ENCODE assay signal across 17 cellular contexts in genomic region chr1:235299514-235299858, GRCh38. TPM values are rescaled to one million over a fixed set of nuclear protein-coding genes. Genes with fewer than 3 reads are reported as not detected.
DNase-seq lines count a peak whose midpoint lies in the region; TF ChIP-seq lines count a peak whose summit lies in the region.
"Had no signal": no experiment of that assay in that cellular context is flagged by ENCODE, and none has a peak within 500 bp of the region (broad histone marks: within the 10 kb centered on the region; RNA-seq: fewer than 3 reads in every experiment).

No MANE protein-coding gene starts in this region.

- H3K4me3 ChIP-seq in SJSA1 (no peak overlapping the region), endodermal cell (ENCODE audit: low read length) (no peak overlapping the region), prostate gland (no peak overlapping the region)
- H3K4me3 ChIP-seq: skin epidermis, testis had no signal

- H3K9me3 ChIP-seq in SJSA1 (replicated peaks) (no peaks in the 10 kb centered on the region), endodermal cell (ENCODE audit: control insufficient read depth, low read length) (peaks cover 13% of the 10 kb centered on the region), prostate gland (no peaks in the 10 kb centered on the region)
- H3K9me3 ChIP-seq: SK-N-SH, testis had no signal

- H3K9ac ChIP-seq in endodermal cell (ENCODE audit: extremely low read depth, low read length, poor library complexity, severe bottlenecking), result no peak overlapping the region
- H3K9ac ChIP-seq: SK-N-SH had no signal

- H3K4me3 Mint-ChIP-seq in activated naive CD4-positive, alpha-beta T cell treated with anti-CD3 and anti-CD28 coated beads, Interleukin-2, amount 10 ng/mL, durations not matched to agents 7 days and 5 days, result no peak overlapping the region
- H3K4me3 Mint-ChIP-seq in endodermal cell (no peak overlapping the region), type B pancreatic cell (no peak overlapping the region)
- H3K4me3 Mint-ChIP-seq: neural crest cell had no signal

- TF ChIP-seq POLR2A in prostate gland (IDR thresholded peaks at IDR 0.05), result no peak

- H3K27ac ChIP-seq in SJSA1 (peak overlapping the region; percentile 21; the same call in 1 of the 2 replicates), endodermal cell (ENCODE audit: low read depth, low read length) (peak overlapping the region; percentile 38), prostate gland (no peak overlapping the region)
- H3K27ac ChIP-seq: skin epidermis, testis had no signal

- CTCF ChIA-PET in activated naive CD4-positive, alpha-beta T cell treated with anti-CD3 and anti-CD28 coated beads, Interleukin-2, amount 10 ng/mL, durations not matched to agents 7 days and 5 days (lab: Charles Lee), result no interaction called here

- H3K4me1 ChIP-seq in SJSA1 (replicated peaks) (peaks cover 36% of the 10 kb centered on the region), endodermal cell (ENCODE audit: control insufficient read depth, insufficient read depth, low read length) (no peaks in the 10 kb centered on the region), prostate gland (replicated peaks) (peaks cover 12% of the 10 kb centered on the region)

- H3K36me3 ChIP-seq in SJSA1, result no peaks in the 10 kb centered on the region
- peaks cover 20% of the 10 kb centered on the region for H3K36me3 ChIP-seq in endodermal cell (ENCODE audit: control insufficient read depth, insufficient read depth, low read length)
- no peaks in the 10 kb centered on the region for H3K36me3 ChIP-seq in prostate gland

- H3K27me3 Mint-ChIP-seq in activated naive CD4-positive, alpha-beta T cell treated with anti-CD3 and anti-CD28 coated beads, Interleukin-2, amount 10 ng/mL, durations not matched to agents 7 days and 5 days, result no peaks in the 10 kb centered on the region
- H3K27me3 Mint-ChIP-seq in endodermal cell (ENCODE audit: insufficient read depth), result no peaks in the 10 kb centered on the region
- H3K27me3 Mint-ChIP-seq in type B pancreatic cell, result no peaks in the 10 kb centered on the region

- H3K9me3 Mint-ChIP-seq in activated naive CD4-positive, alpha-beta T cell treated with anti-CD3 and anti-CD28 coated beads, Interleukin-2, amount 10 ng/mL, durations not matched to agents 7 days and 5 days, result peaks cover 10% of the 10 kb centered on the region
- H3K9me3 Mint-ChIP-seq in endodermal cell (peaks cover 15% of the 10 kb centered on the region), type B pancreatic cell (peaks cover 5% of the 10 kb centered on the region)

- DNase-seq in activated naive CD4-positive, alpha-beta T cell treated with anti-CD3 and anti-CD28 coated beads, Interleukin-2, amount 10 ng/mL, durations not matched to agents 7 days and 5 days, result no peak
- no peak for DNase-seq in activated naive CD4-positive, alpha-beta T cell treated with Interleukin-2 at 50 U/mL for 16 hours
- DNase-seq in SJSA1 (ENCODE audit: low read depth in 1 of 2, low spot score in 2 of 2) (no peak), endodermal cell (no peak), type B pancreatic cell (ENCODE audit: extremely low spot score, unreplicated experiment) (no peak), prostate gland (ENCODE audit: low spot score) (no peak)
- DNase-seq in stimulated activated CD4-positive, alpha-beta T cell treated with anti-CD3 and anti-CD28 coated beads, Interleukin-12 subunit alpha, Interleukin-12 subunit beta, amount 100 ng/mL, for 4 hours, result no peak
- no peak for DNase-seq in activated CD8-positive, alpha-beta memory T cell treated with anti-CD3 and anti-CD28 coated beads, Interleukin-2, amount 50 U/mL, for 48 hours
- DNase-seq: activated CD4-positive, alpha-beta T cell treated with anti-CD3 and anti-CD28 coated beads for 48 hours; anterior cingulate cortex; central memory CD4-positive, alpha-beta T cell; left colon; NK-92 treated with Interleukin-12 subunit alpha and Interleukin-12 subunit beta, amount 100 ng/mL, for 24 hours; SK-N-SH; testis had no signal

- TF ChIP-seq CTCF in endodermal cell (conservative IDR thresholded peaks at IDR 0.05) (no peak), type B pancreatic cell (conservative IDR thresholded peaks at IDR 0.05) (no peak), prostate gland (IDR thresholded peaks at IDR 0.05) (no peak)

- WGBS in endodermal cell (ENCODE audit: insufficient coverage in 1 of 2, insufficient read length in 1 of 2), 2 experiments, result 93% methylated on average over 2 of the region's 2 CpGs; no CpG with 5 or more reads in 1 of the 2 experiments
- 41% methylated on average over 2 of the region's 2 CpGs for WGBS in prostate gland

- intact Hi-C loops in prostate gland (cut with DNase I), result no loop called here

- peak overlapping the region; percentile 68 for H3K27ac Mint-ChIP-seq in activated naive CD4-positive, alpha-beta T cell treated with anti-CD3 and anti-CD28 coated beads, Interleukin-2, amount 10 ng/mL, durations not matched to agents 7 days and 5 days
- H3K27ac Mint-ChIP-seq in endodermal cell (peak overlapping the region; percentile 52), type B pancreatic cell (peak overlapping the region; percentile 41)

- H3K4me1 Mint-ChIP-seq in activated naive CD4-positive, alpha-beta T cell treated with anti-CD3 and anti-CD28 coated beads, Interleukin-2, amount 10 ng/mL, durations not matched to agents 7 days and 5 days, result peaks cover 46% of the 10 kb centered on the region
- peaks cover 16% of the 10 kb centered on the region for H3K4me1 Mint-ChIP-seq in endodermal cell
- H3K4me1 Mint-ChIP-seq in type B pancreatic cell (ENCODE audit: unreplicated experiment), result peaks cover 16% of the 10 kb centered on the region

- no peaks in the 10 kb centered on the region for H3K27me3 ChIP-seq in SJSA1 (replicated peaks)
- no peaks in the 10 kb centered on the region for H3K27me3 ChIP-seq in endodermal cell (ENCODE audit: control insufficient read depth, insufficient read depth, low read length, poor library complexity, severe bottlenecking)
- no peaks in the 10 kb centered on the region for H3K27me3 ChIP-seq in prostate gland (replicated peaks; ENCODE audit: insufficient read depth)
- H3K27me3 ChIP-seq: testis had no signal

- H3K36me3 Mint-ChIP-seq in activated naive CD4-positive, alpha-beta T cell treated with anti-CD3 and anti-CD28 coated beads, Interleukin-2, amount 10 ng/mL, durations not matched to agents 7 days and 5 days, result peaks cover 18% of the 10 kb centered on the region
- H3K36me3 Mint-ChIP-seq in endodermal cell (ENCODE audit: low read depth) (peaks cover 27% of the 10 kb centered on the region), type B pancreatic cell (peaks cover 7% of the 10 kb centered on the region)

RNA-seq across cellular contexts. Expression of gene ARID4B, which starts 28.5 kb away (rescaled TPM):
- 25.1 and 28.3 TPM in 2 replicates for total RNA-seq in SJSA1 (2014; rRNA removed; shearing (Covaris generic))
- total RNA-seq in endodermal cell (10 to 100 TPM; 40.6 to 43.1 TPM), type B pancreatic cell (ENCODE audit: low replicate concordance) (33.5 and 42.4 TPM in 2 replicates), prostate gland (10 to 100 TPM; 28.6 to 46.4 TPM)
- 36.7 TPM for polyA plus RNA-seq in endodermal cell (2013, experiment 1 of 2)
- 36.7 TPM for polyA plus RNA-seq in endodermal cell (2013, experiment 2 of 2)

RNA-seq across cellular contexts. Expression of gene GGPS1, which starts 28.9 kb away (rescaled TPM):
- total RNA-seq in SJSA1 (2014; rRNA removed; shearing (Covaris generic)), result 26.9 and 32.7 TPM in 2 replicates
- total RNA-seq in endodermal cell (10 to 100 TPM; 56.3 to 64.6 TPM), type B pancreatic cell (ENCODE audit: low replicate concordance) (33.9 and 45.5 TPM in 2 replicates), prostate gland (10 to 100 TPM; 42.1 to 42.9 TPM)
- 46.3 TPM for polyA plus RNA-seq in endodermal cell (2013, experiment 1 of 2)
- 40.2 TPM for polyA plus RNA-seq in endodermal cell (2013, experiment 2 of 2)

Comparison
In these comparisons a context has a peak if more than half of its experiments do, and no peak if none do; other contexts are left out.
1. H3K27ac ChIP-seq: peak in SJSA1 (single experiment) and endodermal cell (single experiment); none in prostate gland (0 of 2).
2. Peak in every context shown above with its lines, with median percentiles within 50 percentile points of each other: H3K27ac Mint-ChIP-seq.